In genomic region chr13:21033866-21034601, GRCh38 we compare ENCODE assay signal across 9 cellular contexts. TPM values are rescaled to one million over a fixed set of nuclear protein-coding genes. Genes with fewer than 3 reads are reported as not detected.
DNase-seq lines count a peak whose midpoint lies in the region; ATAC-seq and TF ChIP-seq lines count a peak whose summit lies in the region.
"Had no signal": no experiment of that assay in that cellular context is flagged by ENCODE, and none has a peak within 500 bp of the region (broad histone marks: within the 10 kb centered on the region; RNA-seq: fewer than 3 reads in every experiment).

No MANE protein-coding gene starts in this region.

- TF ChIP-seq CTCF in Loucy (conservative IDR thresholded peaks at IDR 0.05; ENCODE audit: low read length) (no peak), endodermal cell (conservative IDR thresholded peaks at IDR 0.05) (no peak)

- H2BK120ac ChIP-seq in mesenchymal stem cell (ENCODE audit: low read depth, low read length): no peak overlapping the region

- DNase-seq in endodermal cell: peak; percentile 41
- peak; percentile 50 for DNase-seq in mesenchymal stem cell
- no peak for DNase-seq in aorta
- no peak for DNase-seq in activated CD4-positive, alpha-beta memory T cell treated with anti-CD3 and anti-CD28 coated beads, Interleukin-2, amount 10 ng/mL, durations not matched to agents 7 days and 5 days
- DNase-seq in NCI-H1048 (lab: John Stamatoyannopoulos, UW): no peak
- DNase-seq in central memory CD4-positive, alpha-beta T cell: no peak

- no peaks in the 10 kb centered on the region for H3K9me2 ChIP-seq in Loucy (replicated peaks; ENCODE audit: low read depth, low read length)

- intact Hi-C loops in aorta (cut with DNase I): no loop called here

- peaks cover 1% of the 10 kb centered on the region for H3K79me1 ChIP-seq in mesenchymal stem cell (replicated peaks; ENCODE audit: low read length, poor library complexity, severe bottlenecking)

- POLR2A ChIA-PET in activated CD4-positive, alpha-beta memory T cell treated with anti-CD3 and anti-CD28 coated beads, Interleukin-2, amount 10 ng/mL, durations not matched to agents 7 days and 5 days (lab: Charles Lee): no interaction called here

- H4K8ac ChIP-seq in mesenchymal stem cell (ENCODE audit: low read length): no peak overlapping the region

- peak overlapping the region; percentile 1 for H2AK5ac ChIP-seq in mesenchymal stem cell (ENCODE audit: low read length, severe bottlenecking)

- H3K4me2 ChIP-seq in Loucy (ENCODE audit: low read depth, low read length, poor library complexity, severe bottlenecking) (peak overlapping the region; percentile 3), mesenchymal stem cell (ENCODE audit: low read length, poor library complexity, severe bottlenecking) (peak overlapping the region; percentile 13)
- H3K4me2 ChIP-seq: hepatocyte had no signal

- H3K27ac ChIP-seq in endodermal cell (ENCODE audit: low read depth, low read length) (no peak overlapping the region), mesenchymal stem cell (ENCODE audit: low read length, poor library complexity, severe bottlenecking) (peak overlapping the region; percentile 71), aorta (ENCODE audit: low read depth in 1 of 2, low read length in 2 of 2) (peak overlapping the region in 1 of 2 donors; percentile 23)
- H3K27ac ChIP-seq: hepatocyte had no signal

- H4K91ac ChIP-seq in mesenchymal stem cell (ENCODE audit: low read length): peak overlapping the region; percentile 4

- no peak overlapping the region for H2BK5ac ChIP-seq in mesenchymal stem cell (ENCODE audit: low read depth, low read length, poor library complexity, severe bottlenecking)

- peak overlapping the region; percentile 2; the same call in 1 of the 2 replicates for H2AFZ ChIP-seq in Loucy (ENCODE audit: low read length)
- no peak overlapping the region for H2AFZ ChIP-seq in mesenchymal stem cell (ENCODE audit: low read depth, low read length)
- H2AFZ ChIP-seq: hepatocyte had no signal

- no peaks in the 10 kb centered on the region for H3K27me3 Mint-ChIP-seq in endodermal cell (ENCODE audit: insufficient read depth)
- no peaks in the 10 kb centered on the region for H3K27me3 Mint-ChIP-seq in activated CD4-positive, alpha-beta memory T cell treated with anti-CD3 and anti-CD28 coated beads, Interleukin-2, amount 10 ng/mL, durations not matched to agents 7 days and 5 days
- H3K27me3 Mint-ChIP-seq: activated naive CD4-positive, alpha-beta T cell treated with anti-CD3 and anti-CD28 coated beads, Interleukin-2, amount 50 U/mL, for 24 hours had no signal

- no peak overlapping the region for H3K23ac ChIP-seq in mesenchymal stem cell (ENCODE audit: low read length in 2 of 2)

- H2BK15ac ChIP-seq in mesenchymal stem cell (ENCODE audit: low read depth, poor library complexity, severe bottlenecking): no peak overlapping the region

- H3K9me3 ChIP-seq in Loucy (ENCODE audit: insufficient read depth, low read depth, low read length) (no peaks in the 10 kb centered on the region), endodermal cell (ENCODE audit: control insufficient read depth, low read length) (no peaks in the 10 kb centered on the region), mesenchymal stem cell (ENCODE audit: control insufficient read depth, low read length) (no peaks in the 10 kb centered on the region), aorta (ENCODE audit: control insufficient read depth, low read length) (no peaks in the 10 kb centered on the region)

- WGBS in endodermal cell (ENCODE audit: insufficient coverage in 1 of 2, insufficient read length in 1 of 2), 2 experiments: 95% methylated on average over 10 to 12 of the region's 12 CpGs
- WGBS in mesenchymal stem cell: 95% methylated on average over 10 of the region's 12 CpGs
- 49 to 55% methylated on average over 12 of the region's 12 CpGs for WGBS in aorta, 2 donors

- no peak overlapping the region for H3K9ac ChIP-seq in Loucy (ENCODE audit: low read depth, low read length, poor library complexity, severe bottlenecking)
- H3K9ac ChIP-seq in endodermal cell (ENCODE audit: extremely low read depth, low read length, poor library complexity, severe bottlenecking): no peak overlapping the region
- H3K9ac ChIP-seq in mesenchymal stem cell (ENCODE audit: low read length): peak overlapping the region; percentile 30

- peak; percentile 44 for ATAC-seq in aorta (ENCODE audit: low FRiP score)

- H3K27me3 ChIP-seq in Loucy (ENCODE audit: insufficient read depth, low read length, poor library complexity, severe bottlenecking): no peaks in the 10 kb centered on the region
- no peaks in the 10 kb centered on the region for H3K27me3 ChIP-seq in endodermal cell (ENCODE audit: control insufficient read depth, insufficient read depth, low read length, poor library complexity, severe bottlenecking)
- H3K27me3 ChIP-seq in mesenchymal stem cell (ENCODE audit: control insufficient read depth in 1 of 2, insufficient read depth in 1 of 2, low read length in 2 of 2): no peaks in the 10 kb centered on the region
- H3K27me3 ChIP-seq in aorta (ENCODE audit: control insufficient read depth in 1 of 2, insufficient read depth in 2 of 2, low read length in 1 of 2): no peaks in the 10 kb centered on the region
- H3K27me3 ChIP-seq: hepatocyte had no signal

- H3K36me3 ChIP-seq in Loucy (ENCODE audit: insufficient read depth, low read length) (no peaks in the 10 kb centered on the region), endodermal cell (ENCODE audit: control insufficient read depth, insufficient read depth, low read length) (peaks cover 24% of the 10 kb centered on the region), mesenchymal stem cell (ENCODE audit: control insufficient read depth in 1 of 2, insufficient read depth in 2 of 2, low read depth in 1 of 2, low read length in 2 of 2) (peaks cover 8 to 9% of the 10 kb centered on the region in 2 experiments), aorta (ENCODE audit: control insufficient read depth in 1 of 2, insufficient read depth in 2 of 2, low read length in 1 of 2) (no peaks in the 10 kb centered on the region)

- CTCF ChIA-PET in activated CD4-positive, alpha-beta memory T cell treated with anti-CD3 and anti-CD28 coated beads, Interleukin-2, amount 10 ng/mL, durations not matched to agents 7 days and 5 days (lab: Charles Lee): no interaction called here

- H2BK12ac ChIP-seq in mesenchymal stem cell (ENCODE audit: low read length in 2 of 2): peak overlapping the region in 1 of 2 experiments; percentile 22

- peaks cover 6% of the 10 kb centered on the region for H3K36me3 Mint-ChIP-seq in endodermal cell (ENCODE audit: low read depth)
- peaks cover 7% of the 10 kb centered on the region for H3K36me3 Mint-ChIP-seq in activated CD4-positive, alpha-beta memory T cell treated with anti-CD3 and anti-CD28 coated beads, Interleukin-2, amount 10 ng/mL, durations not matched to agents 7 days and 5 days (ENCODE audit: low read depth)

- H3K4me1 Mint-ChIP-seq in endodermal cell: peaks cover 28% of the 10 kb centered on the region
- H3K4me1 Mint-ChIP-seq in activated CD4-positive, alpha-beta memory T cell treated with anti-CD3 and anti-CD28 coated beads, Interleukin-2, amount 10 ng/mL, durations not matched to agents 7 days and 5 days: peaks cover 17% of the 10 kb centered on the region

- H3K14ac ChIP-seq in mesenchymal stem cell (ENCODE audit: low read length in 2 of 2): no peak overlapping the region

- no peaks in the 10 kb centered on the region for H4K20me1 ChIP-seq in Loucy (ENCODE audit: insufficient read depth, low read length, poor library complexity, severe bottlenecking)

- H3K18ac ChIP-seq in mesenchymal stem cell (ENCODE audit: low read depth in 1 of 2, low read length in 2 of 2): peak overlapping the region; percentile 16 to 31

- peak overlapping the region; percentile 58 for H3K27ac Mint-ChIP-seq in endodermal cell
- no peak overlapping the region for H3K27ac Mint-ChIP-seq in activated CD4-positive, alpha-beta memory T cell treated with anti-CD3 and anti-CD28 coated beads, Interleukin-2, amount 10 ng/mL, durations not matched to agents 7 days and 5 days
- H3K27ac Mint-ChIP-seq: activated naive CD4-positive, alpha-beta T cell treated with anti-CD3 and anti-CD28 coated beads, Interleukin-2, amount 50 U/mL, for 24 hours had no signal

- peaks cover 2% of the 10 kb centered on the region for H3K9me3 Mint-ChIP-seq in endodermal cell
- H3K9me3 Mint-ChIP-seq in activated CD4-positive, alpha-beta memory T cell treated with anti-CD3 and anti-CD28 coated beads, Interleukin-2, amount 10 ng/mL, durations not matched to agents 7 days and 5 days: no peaks in the 10 kb centered on the region
- H3K9me3 Mint-ChIP-seq: activated naive CD4-positive, alpha-beta T cell treated with anti-CD3 and anti-CD28 coated beads, Interleukin-2, amount 50 U/mL, for 24 hours had no signal

- no peaks in the 10 kb centered on the region for H3K79me2 ChIP-seq in Loucy (ENCODE audit: insufficient read depth, low read length)

- no peaks in the 10 kb centered on the region for H3F3A ChIP-seq in Loucy (ENCODE audit: low read depth)

- peak overlapping the region in 1 of 2 experiments; percentile 9 for H3K4ac ChIP-seq in mesenchymal stem cell (ENCODE audit: low read depth in 1 of 2, low read length in 2 of 2)

- H3K4me3 Mint-ChIP-seq in endodermal cell: no peak overlapping the region
- no peak overlapping the region for H3K4me3 Mint-ChIP-seq in activated CD4-positive, alpha-beta memory T cell treated with anti-CD3 and anti-CD28 coated beads, Interleukin-2, amount 10 ng/mL, durations not matched to agents 7 days and 5 days
- H3K4me3 Mint-ChIP-seq: activated naive CD4-positive, alpha-beta T cell treated with anti-CD3 and anti-CD28 coated beads, Interleukin-2, amount 50 U/mL, for 24 hours had no signal

- H3K4me1 ChIP-seq in Loucy (ENCODE audit: insufficient read depth, low read length, poor library complexity, severe bottlenecking) (peaks cover 15% of the 10 kb centered on the region), endodermal cell (ENCODE audit: control insufficient read depth, insufficient read depth, low read length) (no peaks in the 10 kb centered on the region), mesenchymal stem cell (ENCODE audit: control insufficient read depth, insufficient read depth, low read depth, low read length) (peaks cover 25% of the 10 kb centered on the region), aorta (ENCODE audit: control insufficient read depth in 1 of 2, insufficient read depth in 2 of 2, low read length in 2 of 2) (peaks cover 0 to 6% of the 10 kb centered on the region in 2 donors)

- H3K4me3 ChIP-seq in Loucy (ENCODE audit: low read length, poor library complexity, severe bottlenecking) (no peak overlapping the region), endodermal cell (ENCODE audit: low read length) (no peak overlapping the region), mesenchymal stem cell (ENCODE audit: insufficient read depth in 1 of 2, low read depth in 1 of 2, low read length in 2 of 2) (peak overlapping the region in 1 of 2 experiments; percentile 63), aorta (ENCODE audit: low read length in 2 of 2) (no peak overlapping the region)
- H3K4me3 ChIP-seq: hepatocyte had no signal

RNA-seq across cellular contexts. Expression of gene LATS2, which starts 27.4 kb away (rescaled TPM):
- total RNA-seq in endodermal cell (10 to 100 TPM; 26.2 to 35.4 TPM), aorta (10 to 100 TPM; 52.9 to 64.6 TPM)
- 15.3 TPM for polyA plus RNA-seq in endodermal cell (2013, experiment 1 of 2)
- 15.9 TPM for polyA plus RNA-seq in endodermal cell (2013, experiment 2 of 2)
- 23.0 TPM for polyA plus RNA-seq in mesenchymal stem cell (2013, experiment 1 of 2)
- 23.1 TPM for polyA plus RNA-seq in mesenchymal stem cell (2013, experiment 2 of 2)
- 10 to 100 TPM in 1 of 2 donors, 1 to 10 TPM in 1; 9.5 to 11.4 TPM for polyA plus RNA-seq in aorta
- 10 to 100 TPM; 11.2 to 11.8 TPM for total RNA-seq in activated CD4-positive, alpha-beta memory T cell treated with anti-CD3 and anti-CD28 coated beads, Interleukin-2, amount 10 ng/mL, durations not matched to agents 7 days and 5 days

Comparison
In these comparisons a context has a peak if more than half of its experiments do, and no peak if none do; other contexts are left out.
1. DNase-seq: peak in endodermal cell (single experiment) and mesenchymal stem cell (single experiment); none in aorta (0 of 2), activated CD4-positive, alpha-beta memory T cell treated with anti-CD3 and anti-CD28 coated beads, Interleukin-2, amount 10 ng/mL, durations not matched to agents 7 days and 5 days (single experiment), NCI-H1048 (single experiment) and central memory CD4-positive, alpha-beta T cell (single experiment).